Comparison of ENCODE assay signal across 8 cellular contexts in genomic region chr7:75915416-75916156, GRCh38. TPM values are rescaled to one million over a fixed set of nuclear protein-coding genes. Genes with fewer than 3 reads are reported as not detected.
DNase-seq lines count a peak whose midpoint lies in the region; ATAC-seq and TF ChIP-seq lines count a peak whose summit lies in the region.

No MANE protein-coding gene starts in this region.

- H3K27me3 ChIP-seq in thyroid gland: no peaks in the 10 kb centered on the region

- 1 to 2% methylated on average over 18 to 26 of the region's 32 CpGs for WGBS in mesodermal cell (ENCODE audit: insufficient coverage in 2 of 2), 2 experiments
- 2 to 3% methylated on average over 12 to 14 of the region's 32 CpGs for WGBS in thyroid gland, 2 donors

- peak; percentile 2 for ATAC-seq in HG03342 (IDR thresholded peaks at IDR 0.05; ENCODE audit: unreplicated experiment)

- H3K4me3 ChIP-seq in mesodermal cell (ENCODE audit: extremely low read depth, insufficient read depth, low read length, poor library complexity, severe bottlenecking) (peak overlapping the region; percentile 96), thyroid gland (replicated peaks in 1 of 3) (peak overlapping the region; percentile 45 to 100 (median 86))

- TF ChIP-seq CTCF in thyroid gland (IDR thresholded peaks at IDR 0.05): no peak

- H3K36me3 ChIP-seq in mesodermal cell (ENCODE audit: control insufficient read depth, insufficient read depth, low read length): no peaks in the 10 kb centered on the region
- H3K36me3 ChIP-seq in thyroid gland: no peaks in the 10 kb centered on the region

- H3K4me1 ChIP-seq in mesodermal cell (ENCODE audit: control insufficient read depth, insufficient read depth, low read length, poor library complexity, severe bottlenecking): peaks cover 12% of the 10 kb centered on the region
- peaks cover 39 to 53% of the 10 kb centered on the region in 2 donors for H3K4me1 ChIP-seq in thyroid gland

- H3K9me3 ChIP-seq in mesodermal cell (ENCODE audit: control insufficient read depth, low read length) (no peaks in the 10 kb centered on the region), thyroid gland (no peaks in the 10 kb centered on the region)

- H3K27ac ChIP-seq in mesodermal cell (ENCODE audit: low read depth, low read length, severe bottlenecking) (no peak overlapping the region), thyroid gland (peak overlapping the region; percentile 81 to 98 (median 94))

- intact Hi-C loops in thyroid gland (cut with DNase I): loop anchor here (5.0 kb wide), 1 partner anchor 77 kb away; the partner anchor contains the start of gene TMEM120A

- peak; percentile 66 for DNase-seq in DMS 273 (lab: John Stamatoyannopoulos, UW; ENCODE audit: unreplicated experiment)
- DNase-seq in DMS 273 treated with DMSO at 0.1 percent for 48 hours (lab: John Stamatoyannopoulos, UW): no peak
- peak; percentile 10 for DNase-seq in T-helper 9 cell
- peak; percentile 20 for DNase-seq in effector CD8-positive, alpha-beta T cell (lab: John Stamatoyannopoulos, UW)
- peak; percentile 67 to 74 for DNase-seq in thyroid gland
- DNase-seq in NCI-H774 (lab: John Stamatoyannopoulos, UW): no peak

- TF ChIP-seq POLR2A in thyroid gland (IDR thresholded peaks at IDR 0.05): peak in 1 of 2 donors; percentile 63

RNA-seq across cellular contexts. Expression of gene POR, which starts 0.6 kb away (rescaled TPM):
- polyA plus RNA-seq in mesodermal cell (2013, experiment 1 of 2): 52.5 TPM
- polyA plus RNA-seq in mesodermal cell (2013, experiment 2 of 2): 42.9 TPM
- 100 to 1,000 TPM; 141 to 341 (median 285) TPM for total RNA-seq in thyroid gland

RNA-seq across cellular contexts. Expression of gene RHBDD2, which starts 36.8 kb away (rescaled TPM):
- polyA plus RNA-seq in mesodermal cell (2013, experiment 1 of 2): 53.0 TPM
- polyA plus RNA-seq in mesodermal cell (2013, experiment 2 of 2): 40.8 TPM
- 100 to 1,000 TPM in 3 of 4 donors, 10 to 100 TPM in 1; 68.9 to 170 (median 129) TPM for total RNA-seq in thyroid gland

Comparison
In these comparisons a context has a peak if more than half of its experiments do, and no peak if none do; other contexts are left out.
1. DNase-seq: peak in DMS 273 (single experiment), T-helper 9 cell (single experiment), effector CD8-positive, alpha-beta T cell (single experiment) and thyroid gland (2 of 2); none in DMS 273 treated with DMSO at 0.1 percent for 48 hours (single experiment) and NCI-H774 (single experiment).